7 cellular contexts compared by ENCODE assay signal in genomic region chr17:16860467-16860866, GRCh38.
DNase-seq lines count a peak whose midpoint lies in the region; ATAC-seq, FAIRE-seq and TF ChIP-seq lines count a peak whose summit lies in the region.
"Not testable (repeated sequence)": the region's sequence is repeated elsewhere in the genome, so short reads cannot be mapped to it uniquely, and the experiment has no call there.

No MANE protein-coding gene starts in this region.

- not testable (repeated sequence) for H3K9me3 Mint-ChIP-seq in neural crest cell, type B pancreatic cell

- H3K36me3 ChIP-seq in PC-3 (ENCODE audit: low read depth, low read length); RWPE2 (ENCODE audit: low read depth); kidney (ENCODE audit: control insufficient read depth in 1 of 2, insufficient read depth in 2 of 2, low read length in 2 of 2): not testable (repeated sequence)

- not testable (repeated sequence) for H3F3A ChIP-seq in PC-3 (ENCODE audit: low read length, unreplicated experiment)

- POLR2A ChIA-PET in PC-3 (lab: Charles Lee; ENCODE audit: unreplicated experiment): not testable (repeated sequence)

- H3K9me2 ChIP-seq in PC-3 (replicated peaks; ENCODE audit: low read length): not testable (repeated sequence)

- H3K4me1 ChIP-seq in PC-3 (ENCODE audit: insufficient read depth, low read length): peaks cover 17% of the 10 kb centered on the region
- H3K4me1 ChIP-seq in RWPE2 (ENCODE audit: insufficient read depth, poor library complexity, severe bottlenecking); kidney (ENCODE audit: control insufficient read depth in 1 of 2, insufficient read depth in 1 of 2, low read depth in 1 of 2, low read length in 2 of 2): not testable (repeated sequence)

- BruUV-seq in PC-3 (replicated peaks; lab: Mats Ljungman, UMichigan): not testable (repeated sequence)

- ATAC-seq in PC-3; RWPE2 (ENCODE audit: low read depth): not testable (repeated sequence)

- H2AFZ ChIP-seq in PC-3 (ENCODE audit: low read length): peak overlapping the region; percentile 51

- H3K79me2 ChIP-seq in PC-3 (ENCODE audit: low read length): not testable (repeated sequence)

- not testable (repeated sequence) for TF ChIP-seq CTCF in PC-3 (conservative IDR thresholded peaks at IDR 0.05; ENCODE audit: low read depth, low read length); RWPE2 (IDR thresholded peaks at IDR 0.05; ENCODE audit: poor library complexity, severe bottlenecking); epithelial cell of esophagus (IDR thresholded peaks at IDR 0.05; ENCODE audit: insufficient read depth, low read depth, low read length, missing control alignments); kidney (IDR thresholded peaks at IDR 0.05; ENCODE audit: borderline replicate concordance, extremely low read depth, insufficient read depth); neural crest cell (conservative IDR thresholded peaks at IDR 0.05); type B pancreatic cell (conservative IDR thresholded peaks at IDR 0.05)

- not testable (repeated sequence) for H3K4me3 ChIP-seq in PC-3 (ENCODE audit: low read length); RWPE2 (ENCODE audit: severe bottlenecking); epithelial cell of esophagus (ENCODE audit: low read length); kidney (ENCODE audit: low read length in 2 of 2)

- DNase-seq in PC-3; RWPE2 (ENCODE audit: low spot score); neural crest cell (ENCODE audit: low read depth, low spot score); type B pancreatic cell (ENCODE audit: extremely low spot score, unreplicated experiment): not testable (repeated sequence)
- DNase-seq in epithelial cell of esophagus (ENCODE audit: low read depth) (peak; percentile 23), cardiac septum (ENCODE audit: low spot score) (peak; percentile 19), kidney (peak; percentile 25)

- H3K9me3 ChIP-seq in PC-3 (ENCODE audit: low read length); RWPE2 (ENCODE audit: severe bottlenecking); kidney (ENCODE audit: control insufficient read depth in 1 of 2, low read length in 2 of 2): not testable (repeated sequence)

- intact Hi-C loops in PC-3 (cut with micrococcal nuclease); cardiac septum (cut with DNase I); kidney (cut with DNase I): not testable (repeated sequence)

- not testable (repeated sequence) for H4K20me1 ChIP-seq in PC-3 (ENCODE audit: low read length)

- H3K27me3 ChIP-seq in PC-3 (ENCODE audit: low read length); RWPE2 (ENCODE audit: insufficient read depth, poor library complexity, severe bottlenecking): not testable (repeated sequence)

- CTCF ChIA-PET in PC-3 (lab: Charles Lee): not testable (repeated sequence)

- H3K27ac ChIP-seq in PC-3 (ENCODE audit: low read length): peak overlapping the region; percentile 83
- peak overlapping the region; percentile 33 for H3K27ac ChIP-seq in RWPE2 (ENCODE audit: poor library complexity, severe bottlenecking)
- not testable (repeated sequence) for H3K27ac ChIP-seq in kidney (ENCODE audit: low read depth in 2 of 2, low read length in 2 of 2)

- not testable (repeated sequence) for H3K4me1 Mint-ChIP-seq in neural crest cell; type B pancreatic cell (ENCODE audit: unreplicated experiment)

- not testable (repeated sequence) for H3K4me3 Mint-ChIP-seq in neural crest cell, type B pancreatic cell

- FAIRE-seq in kidney (lab: Jason Lieb, UNC): not testable (repeated sequence)

- H3K27me3 Mint-ChIP-seq in neural crest cell (ENCODE audit: low read depth); type B pancreatic cell: not testable (repeated sequence)

- H3K27ac Mint-ChIP-seq in neural crest cell (ENCODE audit: unreplicated experiment): peak overlapping the region; percentile 71
- peak overlapping the region; percentile 60 for H3K27ac Mint-ChIP-seq in type B pancreatic cell

- H3K4me2 ChIP-seq in PC-3 (ENCODE audit: low read length): peak overlapping the region; percentile 42

- H3K36me3 Mint-ChIP-seq in neural crest cell (ENCODE audit: low read depth); type B pancreatic cell: not testable (repeated sequence)

- peak overlapping the region; percentile 54 for H3K9ac ChIP-seq in PC-3 (ENCODE audit: low read length)
- not testable (repeated sequence) for H3K9ac ChIP-seq in kidney (ENCODE audit: low read length in 2 of 2)
